Comparison of ENCODE assay signal across 8 cellular contexts in the genomic region with DNA sequence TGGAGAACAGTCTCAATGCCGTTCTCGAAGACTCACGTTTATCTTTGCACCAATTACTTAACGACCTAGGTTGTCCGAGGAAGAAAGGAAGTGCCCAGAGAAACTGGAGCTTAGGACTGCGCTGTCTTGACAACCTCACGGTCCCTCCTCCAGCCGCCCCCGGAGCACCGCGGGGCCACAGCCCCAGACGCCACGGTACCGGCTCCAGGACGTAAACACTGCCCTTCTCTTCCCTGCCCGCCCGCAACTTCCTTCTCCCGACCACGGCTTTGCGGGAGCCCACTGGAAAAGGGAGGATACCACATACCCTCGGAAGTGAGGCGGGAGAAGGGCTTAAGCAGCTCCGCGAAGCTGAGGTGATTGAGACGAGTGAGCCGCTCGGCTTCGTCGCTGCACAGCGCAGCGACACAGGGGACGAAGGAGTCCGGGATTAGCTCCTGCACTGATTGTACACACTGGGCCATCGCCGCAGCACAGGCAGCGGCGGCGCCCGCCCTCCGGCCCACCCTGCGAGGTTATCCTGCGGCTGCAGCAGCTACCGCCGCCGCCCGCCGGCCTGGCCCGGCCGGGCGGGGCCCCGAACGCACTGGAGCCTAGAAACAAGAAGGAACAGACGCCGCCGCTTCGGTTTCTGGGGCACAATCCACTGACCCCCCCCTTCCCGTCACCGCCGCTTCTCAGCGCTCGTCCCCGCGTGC. TPM values are rescaled to one million over a fixed set of nuclear protein-coding genes. Genes with fewer than 3 reads are reported as not detected.
DNase-seq lines count a peak whose midpoint lies in the region; ATAC-seq and TF ChIP-seq lines count a peak whose summit lies in the region.

No MANE protein-coding gene starts in this region.

- H3K36me3 Mint-ChIP-seq in endothelial cell (ENCODE audit: low read depth, unreplicated experiment), result no peaks in the 10 kb centered on the region

- H3K27me3 Mint-ChIP-seq in endothelial cell (ENCODE audit: unreplicated experiment), result peaks cover 5% of the 10 kb centered on the region

- no peak for TF ChIP-seq RAD21 in Ishikawa (IDR thresholded peaks at IDR 0.05; ENCODE audit: low read depth)

- ATAC-seq in GM21723 (IDR thresholded peaks at IDR 0.05; ENCODE audit: unreplicated experiment), result peak; percentile 44

- DNase-seq in endothelial cell (ENCODE audit: low spot score) (peak; percentile 44), NCI-H1436 (lab: John Stamatoyannopoulos, UW) (no peak)
- peak; percentile 23 for DNase-seq in stimulated activated naive CD4-positive, alpha-beta T cell treated with Interleukin-2 at 50 U/mL for 16 hours (lab: John Stamatoyannopoulos, UW)

- H3K9me3 Mint-ChIP-seq in endothelial cell (ENCODE audit: unreplicated experiment), result no peaks in the 10 kb centered on the region

- TF ChIP-seq EP300 in Ishikawa (IDR thresholded peaks at IDR 0.05; ENCODE audit: borderline replicate concordance), result no peak

- H3K4me3 Mint-ChIP-seq in endothelial cell (ENCODE audit: unreplicated experiment), result peak overlapping the region; percentile 100

- peak overlapping the region; percentile 100 for H3K27ac Mint-ChIP-seq in endothelial cell (ENCODE audit: unreplicated experiment)

- H3K9me3 ChIP-seq in mononuclear cell (ENCODE audit: low read depth, low read length), result no peaks in the 10 kb centered on the region

- H3K27me3 ChIP-seq in mononuclear cell (ENCODE audit: insufficient read depth, low read length), result no peaks in the 10 kb centered on the region

- TF ChIP-seq CTCF in VCaP (conservative IDR thresholded peaks at IDR 0.05) (no peak), endothelial cell (IDR thresholded peaks at IDR 0.05; ENCODE audit: unreplicated experiment) (no peak)

- H3K4me3 ChIP-seq in GM08714 (ENCODE audit: low read length), result peak overlapping the region; percentile 70
- H3K4me3 ChIP-seq in mononuclear cell (ENCODE audit: low read length), result peak overlapping the region; percentile 95

- peaks cover 34% of the 10 kb centered on the region for H3K4me1 ChIP-seq in mononuclear cell (ENCODE audit: insufficient read depth, low read length)

- peaks cover 14% of the 10 kb centered on the region for H3K4me1 Mint-ChIP-seq in endothelial cell (ENCODE audit: unreplicated experiment)

- H3K27ac ChIP-seq in VCaP, result peak overlapping the region; percentile 92

TF ChIP-seq in Ishikawa, 13 proteins besides CTCF, POLR2A, EP300 and RAD21:
- TF ChIP-seq EGR1 (IDR thresholded peaks at IDR 0.05) (peak; percentile 46; the same call in 1 of the 2 replicates), CREB1 (IDR thresholded peaks at IDR 0.05; ENCODE audit: low read depth) (no peak)

RNA-seq across cellular contexts. Expression of a gene that starts 0.5 kb away (rescaled TPM):
- total RNA-seq in endothelial cell (ENCODE audit: unreplicated experiment) (40.7 TPM), mononuclear cell (25.0 TPM)
